1 cellular context compared by ENCODE assay signal in genomic region chr6:12844284-12845223, GRCh38.
TF ChIP-seq lines count a peak whose summit lies in the region.

No MANE protein-coding gene starts in this region.

TF ChIP-seq in H1, 55 proteins besides CTCF, POLR2A, EP300 and RAD21:
- TF ChIP-seq TCF12 (IDR thresholded peaks at IDR 0.05; ENCODE audit: low read depth, low read length) = no peak
- TF ChIP-seq MAFK (IDR thresholded peaks at IDR 0.05; ENCODE audit: low read depth, low read length) = 0 out of 2 replicates have a peak, but pooled peaks have one; percentile 4
TF ChIP-seq in H1: peak in this region for 1.
